In genomic region chr11:43316451-43316850, GRCh38 we compare ENCODE assay signal across 10 cellular contexts. TPM values are rescaled to one million over a fixed set of nuclear protein-coding genes. Genes with fewer than 3 reads are reported as not detected.
A peak's percentile ranks its signal among the peaks of the same experiment; 100 is the strongest.
DNase-seq lines count a peak whose midpoint lies in the region; ATAC-seq and TF ChIP-seq lines count a peak whose summit lies in the region.
"Had no signal": no experiment of that assay in that cellular context is flagged by ENCODE, and none has a peak within 500 bp of the region (broad histone marks: within the 10 kb centered on the region; RNA-seq: fewer than 3 reads in every experiment).

No MANE protein-coding gene starts in this region.

- no peak for ATAC-seq in HG02759 (IDR thresholded peaks at IDR 0.05; ENCODE audit: unreplicated experiment)
- ATAC-seq: pancreas had no signal

- no peak for DNase-seq in activated naive CD4-positive, alpha-beta T cell (lab: John Stamatoyannopoulos, UW)
- DNase-seq in NCI-H226: peak; percentile 42
- DNase-seq in brain microvascular endothelial cell: peak; percentile 24
- DNase-seq in stimulated activated CD8-positive, alpha-beta memory T cell treated with anti-CD3 and anti-CD28 coated beads, Interleukin-7, amount 100 ng/mL, for 48 hours (ENCODE audit: extremely low read depth in 1 of 2, low read depth in 1 of 2): peak; percentile 24 to 40
- DNase-seq in ureter (ENCODE audit: low spot score): no peak
- no peak for DNase-seq in caudate nucleus (lab: John Stamatoyannopoulos, UW)
- DNase-seq: NCI-H146, pancreas had no signal

- no peak for TF ChIP-seq CTCF in brain microvascular endothelial cell (IDR thresholded peaks at IDR 0.05; ENCODE audit: low read depth, low read length, missing control alignments)

- H3K9me3 Mint-ChIP-seq in activated naive CD4-positive, alpha-beta T cell treated with anti-CD3 and anti-CD28 coated beads, Interleukin-2, amount 50 U/mL, for 24 hours: no peaks in the 10 kb centered on the region

- peaks cover 3% of the 10 kb centered on the region for H3K36me3 Mint-ChIP-seq in activated naive CD4-positive, alpha-beta T cell treated with anti-CD3 and anti-CD28 coated beads, Interleukin-2, amount 50 U/mL, for 24 hours

- H3K36me3 ChIP-seq in brain microvascular endothelial cell (replicated peaks): peaks cover 11% of the 10 kb centered on the region

- H3K27ac ChIP-seq in brain microvascular endothelial cell: no peak overlapping the region
- H3K27ac ChIP-seq in caudate nucleus (ENCODE audit: low read depth, low read length): no peak overlapping the region
- H3K27ac ChIP-seq: pancreas had no signal

- H3K4me1 Mint-ChIP-seq in activated naive CD4-positive, alpha-beta T cell treated with anti-CD3 and anti-CD28 coated beads, Interleukin-2, amount 50 U/mL, for 24 hours: peaks cover 56% of the 10 kb centered on the region

- no peak overlapping the region for H3K27ac Mint-ChIP-seq in activated naive CD4-positive, alpha-beta T cell treated with anti-CD3 and anti-CD28 coated beads, Interleukin-2, amount 50 U/mL, for 24 hours

- no peaks in the 10 kb centered on the region for H3K27me3 ChIP-seq in brain microvascular endothelial cell (replicated peaks)
- H3K27me3 ChIP-seq: pancreas had no signal

- no peak overlapping the region for H3K4me3 ChIP-seq in brain microvascular endothelial cell (ENCODE audit: low read depth, low read length)
- H3K4me3 ChIP-seq: pancreas had no signal

- no peaks in the 10 kb centered on the region for H3K27me3 Mint-ChIP-seq in activated naive CD4-positive, alpha-beta T cell treated with anti-CD3 and anti-CD28 coated beads, Interleukin-2, amount 50 U/mL, for 24 hours

- peak overlapping the region; percentile 47 for H3K4me3 Mint-ChIP-seq in activated naive CD4-positive, alpha-beta T cell treated with anti-CD3 and anti-CD28 coated beads, Interleukin-2, amount 50 U/mL, for 24 hours

- in situ Hi-C loops in brain microvascular endothelial cell (cut with HindIII; ENCODE audit: low pct_ligation_motif_present, low sequenced_read_pairs): no loop called here

RNA-seq across cellular contexts. Expression of gene API5, which starts 4.7 kb away (rescaled TPM):
- total RNA-seq in ureter: 92.6 TPM

RNA-seq across cellular contexts. Expression of gene TTC17, which starts 42.3 kb away (rescaled TPM):
- 148 TPM for total RNA-seq in ureter

Comparison
In these comparisons a context has a peak if more than half of its experiments do, and no peak if none do; other contexts are left out.
1. DNase-seq: peak in NCI-H226 (single experiment), brain microvascular endothelial cell (single experiment) and stimulated activated CD8-positive, alpha-beta memory T cell treated with anti-CD3 and anti-CD28 coated beads, Interleukin-7, amount 100 ng/mL, for 48 hours (2 of 2); none in activated naive CD4-positive, alpha-beta T cell (0 of 4), ureter (single experiment) and caudate nucleus (0 of 61).